1 cellular context compared by ENCODE assay signal in genomic region chr21:33490991-33491372, GRCh38.
TF ChIP-seq lines count a peak whose summit lies in the region.

No MANE protein-coding gene starts in this region.

TF ChIP-seq in SK-N-SH, 30 proteins besides CTCF, POLR2A, EP300 and RAD21 (continued from another document):
- TF ChIP-seq NFIC (IDR thresholded peaks at IDR 0.05; ENCODE audit: borderline replicate concordance) = no peak
- no peak for TF ChIP-seq FOSL2 (IDR thresholded peaks at IDR 0.05; ENCODE audit: borderline replicate concordance, low read depth)
- TF ChIP-seq CHD2 (IDR thresholded peaks at IDR 0.05; ENCODE audit: low read length, partially characterized antibody) = no peak
- TF ChIP-seq RXRA (IDR thresholded peaks at IDR 0.05; ENCODE audit: borderline replicate concordance, low read depth) = no peak
- TF ChIP-seq, protein P1, sequence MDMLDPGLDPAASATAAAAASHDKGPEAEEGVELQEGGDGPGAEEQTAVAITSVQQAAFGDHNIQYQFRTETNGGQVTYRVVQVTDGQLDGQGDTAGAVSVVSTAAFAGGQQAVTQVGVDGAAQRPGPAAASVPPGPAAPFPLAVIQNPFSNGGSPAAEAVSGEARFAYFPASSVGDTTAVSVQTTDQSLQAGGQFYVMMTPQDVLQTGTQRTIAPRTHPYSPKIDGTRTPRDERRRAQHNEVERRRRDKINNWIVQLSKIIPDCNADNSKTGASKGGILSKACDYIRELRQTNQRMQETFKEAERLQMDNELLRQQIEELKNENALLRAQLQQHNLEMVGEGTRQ (IDR thresholded peaks at IDR 0.05; ENCODE audit: borderline replicate concordance, low read depth, low read length) = no peak
- TF ChIP-seq EZH2phosphoT487 (IDR thresholded peaks at IDR 0.05; ENCODE audit: borderline replicate concordance, low read depth) = no peak
- no peak for TF ChIP-seq MXI1 (IDR thresholded peaks at IDR 0.05; ENCODE audit: low read depth, low read length)
- TF ChIP-seq TEAD4 (IDR thresholded peaks at IDR 0.05; ENCODE audit: borderline replicate concordance, insufficient read depth) = no peak
- TF ChIP-seq YY1 (IDR thresholded peaks at IDR 0.05; ENCODE audit: low read depth) = no peak
